15 cellular contexts compared by ENCODE assay signal in the genomic region with DNA sequence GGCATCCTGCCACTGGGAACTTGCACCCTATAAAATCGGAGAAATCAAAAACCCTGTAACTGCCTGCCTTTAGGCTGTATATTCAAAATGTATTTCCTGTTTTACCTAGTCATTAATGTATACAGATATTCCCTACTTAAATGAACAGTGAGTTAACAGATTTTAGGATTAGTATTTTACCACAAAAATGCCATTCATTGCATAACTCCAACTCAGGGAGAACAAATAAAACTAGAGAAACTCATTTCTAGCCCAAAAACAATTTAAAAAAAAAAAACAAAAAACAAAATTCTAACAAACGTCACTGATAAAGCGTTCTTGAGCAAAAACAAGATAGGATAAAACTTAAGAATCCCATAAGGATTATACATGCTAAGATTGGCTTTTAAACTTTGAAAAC. TPM values are rescaled to one million over a fixed set of nuclear protein-coding genes. Genes with fewer than 3 reads are reported as not detected.
A peak's percentile ranks its signal among the peaks of the same experiment; 100 is the strongest.
DNase-seq lines count a peak whose midpoint lies in the region; ATAC-seq lines count a peak whose summit lies in the region.
"Had no signal": no experiment of that assay in that cellular context is flagged by ENCODE, and none has a peak within 500 bp of the region (broad histone marks: within the 10 kb centered on the region; RNA-seq: fewer than 3 reads in every experiment).

No MANE protein-coding gene starts in this region.

- H3K27me3 Mint-ChIP-seq in activated naive CD4-positive, alpha-beta T cell treated with anti-CD3 and anti-CD28 coated beads for 36 hours (ENCODE audit: low read depth): no peaks in the 10 kb centered on the region
- H3K27me3 Mint-ChIP-seq: B cell; CD4-positive, alpha-beta memory T cell had no signal

- peaks cover 15% of the 10 kb centered on the region for H3K4me1 Mint-ChIP-seq in activated naive CD4-positive, alpha-beta T cell treated with anti-CD3 and anti-CD28 coated beads for 36 hours (ENCODE audit: low read depth)
- H3K4me1 Mint-ChIP-seq: GM23338 had no signal

- peak overlapping the region; percentile 14 for H3K27ac Mint-ChIP-seq in activated naive CD4-positive, alpha-beta T cell treated with anti-CD3 and anti-CD28 coated beads for 36 hours
- H3K27ac Mint-ChIP-seq in activated naive CD4-positive, alpha-beta T cell treated with anti-CD3 and anti-CD28 coated beads, Interleukin-2, amount 50 U/mL, for 72 hours: peak overlapping the region in 1 of 2 donors; percentile 38
- H3K27ac Mint-ChIP-seq: B cell, GM23338 had no signal

- H3K36me3 Mint-ChIP-seq in activated naive CD4-positive, alpha-beta T cell treated with anti-CD3 and anti-CD28 coated beads for 36 hours (ENCODE audit: low read depth): peaks cover 15% of the 10 kb centered on the region
- H3K36me3 Mint-ChIP-seq in activated naive CD4-positive, alpha-beta T cell treated with anti-CD3 and anti-CD28 coated beads, Interleukin-2, amount 50 U/mL, for 72 hours: peaks cover 9 to 14% of the 10 kb centered on the region in 2 donors

- no peak for DNase-seq in activated naive CD4-positive, alpha-beta T cell treated with anti-CD3 and anti-CD28 coated beads for 36 hours
- DNase-seq in activated naive CD4-positive, alpha-beta T cell treated with anti-CD3 and anti-CD28 coated beads, Interleukin-2, amount 50 U/mL, for 72 hours (ENCODE audit: low spot score in 2 of 2): no peak
- DNase-seq in HCEC 1CT: peak; percentile 10
- DNase-seq in amniotic epithelial cell (ENCODE audit: low read depth): peak; percentile 61
- DNase-seq in NCI-H446 (lab: John Stamatoyannopoulos, UW): no peak
- no peak for DNase-seq in NCI-H226
- DNase-seq: CD4-positive, alpha-beta memory T cell; DMS153; DMS79 treated with DMSO at 0.1 percent for 48 hours; GF-D8; H7 had no signal

- H3K9me3 Mint-ChIP-seq in activated naive CD4-positive, alpha-beta T cell treated with anti-CD3 and anti-CD28 coated beads for 36 hours: no peaks in the 10 kb centered on the region
- H3K9me3 Mint-ChIP-seq in activated naive CD4-positive, alpha-beta T cell treated with anti-CD3 and anti-CD28 coated beads, Interleukin-2, amount 50 U/mL, for 72 hours: no peaks in the 10 kb centered on the region
- H3K9me3 Mint-ChIP-seq: CD4-positive, alpha-beta memory T cell; GM23338 had no signal

- intact Hi-C loops in activated naive CD4-positive, alpha-beta T cell treated with anti-CD3 and anti-CD28 coated beads for 36 hours (cut with micrococcal nuclease): no loop called here

- CTCF ChIA-PET in activated naive CD4-positive, alpha-beta T cell treated with anti-CD3 and anti-CD28 coated beads for 36 hours (lab: Charles Lee): no interaction called here

- ATAC-seq in activated naive CD4-positive, alpha-beta T cell treated with anti-CD3 and anti-CD28 coated beads, Interleukin-2, amount 50 U/mL, for 72 hours: no peak
- ATAC-seq in HG03439 (IDR thresholded peaks at IDR 0.05; ENCODE audit: unreplicated experiment): no peak
- ATAC-seq: GM23338, HepG2 had no signal

- H3K4me3 Mint-ChIP-seq in activated naive CD4-positive, alpha-beta T cell treated with anti-CD3 and anti-CD28 coated beads for 36 hours: no peak overlapping the region
- H3K4me3 Mint-ChIP-seq: B cell; CD4-positive, alpha-beta memory T cell; GM23338 had no signal

RNA-seq across cellular contexts. Expression of a gene that starts 3.7 kb away (rescaled TPM):
- 10 to 100 TPM; 15.9 to 17.1 TPM for total RNA-seq in activated naive CD4-positive, alpha-beta T cell treated with anti-CD3 and anti-CD28 coated beads for 36 hours
- 10 to 100 TPM; 15.8 to 32.7 TPM for total RNA-seq in activated naive CD4-positive, alpha-beta T cell treated with anti-CD3 and anti-CD28 coated beads, Interleukin-2, amount 50 U/mL, for 72 hours

RNA-seq across cellular contexts. Expression of a gene that starts 13.5 kb away (rescaled TPM):
- 10 to 100 TPM; 40.7 to 46.4 TPM for total RNA-seq in activated naive CD4-positive, alpha-beta T cell treated with anti-CD3 and anti-CD28 coated beads for 36 hours
- total RNA-seq in activated naive CD4-positive, alpha-beta T cell treated with anti-CD3 and anti-CD28 coated beads, Interleukin-2, amount 50 U/mL, for 72 hours: 10 to 100 TPM; 58.3 to 63.8 TPM

RNA-seq across cellular contexts. Expression of a gene that starts 13.9 kb away (rescaled TPM):
- total RNA-seq in activated naive CD4-positive, alpha-beta T cell treated with anti-CD3 and anti-CD28 coated beads for 36 hours: 10 to 100 TPM; 37.2 to 37.6 TPM
- 10 to 100 TPM; 26.4 to 46.6 TPM for total RNA-seq in activated naive CD4-positive, alpha-beta T cell treated with anti-CD3 and anti-CD28 coated beads, Interleukin-2, amount 50 U/mL, for 72 hours

RNA-seq across cellular contexts. Expression of a gene that starts 33.6 kb away (rescaled TPM):
- total RNA-seq in activated naive CD4-positive, alpha-beta T cell treated with anti-CD3 and anti-CD28 coated beads for 36 hours: 100 to 1,000 TPM; 435 to 460 TPM
- total RNA-seq in activated naive CD4-positive, alpha-beta T cell treated with anti-CD3 and anti-CD28 coated beads, Interleukin-2, amount 50 U/mL, for 72 hours: 100 to 1,000 TPM; 234 to 350 TPM

RNA-seq across cellular contexts. Expression of a gene that starts 52.5 kb away (rescaled TPM):
- total RNA-seq in activated naive CD4-positive, alpha-beta T cell treated with anti-CD3 and anti-CD28 coated beads for 36 hours: 10 to 100 TPM; 64.7 to 68.8 TPM
- 10 to 100 TPM; 49.1 to 61.3 TPM for total RNA-seq in activated naive CD4-positive, alpha-beta T cell treated with anti-CD3 and anti-CD28 coated beads, Interleukin-2, amount 50 U/mL, for 72 hours

Comparison
In these comparisons a context has a peak if more than half of its experiments do, and no peak if none do; other contexts are left out.
1. DNase-seq: peak in HCEC 1CT (single experiment) and amniotic epithelial cell (single experiment); none in activated naive CD4-positive, alpha-beta T cell treated with anti-CD3 and anti-CD28 coated beads for 36 hours (single experiment), activated naive CD4-positive, alpha-beta T cell treated with anti-CD3 and anti-CD28 coated beads, Interleukin-2, amount 50 U/mL, for 72 hours (0 of 2), NCI-H446 (0 of 2) and NCI-H226 (single experiment).